Comparison of ENCODE assay signal across 10 cellular contexts in the genomic region with DNA sequence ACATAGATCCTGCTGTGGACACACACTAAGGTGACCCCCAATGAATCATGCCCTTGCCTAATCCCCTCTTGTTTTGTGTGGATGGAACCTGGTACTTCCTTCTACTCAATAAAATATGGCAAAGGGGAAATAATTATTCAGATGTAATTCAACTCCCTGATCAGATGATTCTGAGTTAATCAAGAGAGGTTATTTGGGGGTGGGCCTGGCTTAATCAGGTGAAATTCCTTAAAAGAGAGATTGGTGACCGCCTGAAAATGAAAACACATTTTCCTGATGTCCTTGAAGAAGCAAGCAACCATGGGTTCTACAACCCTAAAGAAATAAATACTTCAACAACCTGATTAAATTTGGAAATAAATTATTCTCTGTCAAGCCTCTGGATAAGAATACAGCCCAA. TPM values are rescaled to one million over a fixed set of nuclear protein-coding genes. Genes with fewer than 3 reads are reported as not detected.
"Had no signal": no experiment of that assay in that cellular context is flagged by ENCODE, and none has a peak within 500 bp of the region (broad histone marks: within the 10 kb centered on the region; RNA-seq: fewer than 3 reads in every experiment).

No MANE protein-coding gene starts in this region.

- H3K9ac ChIP-seq: GM23248 had no signal

- H3K4me2 ChIP-seq: GM23338 had no signal

- H3K4me1 ChIP-seq: HAP-1 had no signal

- H3K4me3 ChIP-seq: GM23248, GM23338, HAP-1 had no signal

- H3K9me3 ChIP-seq: HAP-1 had no signal

- FAIRE-seq: H54 had no signal

- H3K27ac ChIP-seq: GM23248 had no signal

- DNase-seq: GM23248, GOT3, H7, H9, HCEC 1CT, HFFc6 had no signal

- H2AFZ ChIP-seq: GM23248, GM23338 had no signal

- H3K36me3 ChIP-seq: HAP-1 had no signal

- ATAC-seq: GM23338, HCT116 had no signal

RNA-seq across cellular contexts. Expression of a gene that starts 8.3 kb away (rescaled TPM):
- total RNA-seq: GM23248, HFFc6 had no signal
- polyA plus RNA-seq: GM23248 had no signal
